12 cellular contexts compared by ENCODE assay signal in genomic region chr7:151307536-151307935, GRCh38. TPM values are rescaled to one million over a fixed set of nuclear protein-coding genes. Genes with fewer than 3 reads are reported as not detected.
A peak's percentile ranks its signal among the peaks of the same experiment; 100 is the strongest.
DNase-seq lines count a peak whose midpoint lies in the region; TF ChIP-seq lines count a peak whose summit lies in the region.
"Had no signal": no experiment of that assay in that cellular context is flagged by ENCODE, and none has a peak within 500 bp of the region (broad histone marks: within the 10 kb centered on the region; RNA-seq: fewer than 3 reads in every experiment).

No MANE protein-coding gene starts in this region.

- H3K9me3 ChIP-seq in left ventricle myocardium inferior (replicated peaks) (peaks cover 10% of the 10 kb centered on the region), GM23248 (ENCODE audit: low read depth) (no peaks in the 10 kb centered on the region)

- H3K4me1 ChIP-seq in left ventricle myocardium inferior (peaks cover 9% of the 10 kb centered on the region), mesendoderm (ENCODE audit: control insufficient read depth, low read depth, low read length) (peaks cover 2% of the 10 kb centered on the region), GM23248 (ENCODE audit: insufficient read depth) (peaks cover 13% of the 10 kb centered on the region)
- H3K4me1 ChIP-seq: A549 had no signal

- no peak overlapping the region for H3K9ac ChIP-seq in mesendoderm (ENCODE audit: low read length)
- H3K9ac ChIP-seq in GM23248 = no peak overlapping the region

- H3K56ac ChIP-seq in mesendoderm (ENCODE audit: low read length) = peak overlapping the region; percentile 10

- TF ChIP-seq CTCF in left ventricle myocardium inferior (IDR thresholded peaks at IDR 0.05; ENCODE audit: borderline replicate concordance) = no peak

- H3K4ac ChIP-seq in mesendoderm (ENCODE audit: low read depth, low read length) = no peak overlapping the region

- H2AK5ac ChIP-seq in mesendoderm (ENCODE audit: low read length) = no peak overlapping the region

- no peak overlapping the region for H3K4me2 ChIP-seq in mesendoderm (ENCODE audit: low read length)
- no peak overlapping the region for H3K4me2 ChIP-seq in GM23248 (ENCODE audit: unreplicated experiment)
- H3K4me2 ChIP-seq: A549 had no signal

- H2BK15ac ChIP-seq in mesendoderm (replicated peaks; ENCODE audit: low read depth) = no peak overlapping the region

- no peak overlapping the region for H2AFZ ChIP-seq in GM23248

- no peak overlapping the region for H4K8ac ChIP-seq in mesendoderm (ENCODE audit: low read depth, low read length)

- H4K5ac ChIP-seq in mesendoderm (ENCODE audit: low read length) = no peak overlapping the region

- peaks cover 33% of the 10 kb centered on the region for H3F3A ChIP-seq in GM23248 (ENCODE audit: insufficient read depth)

- H3K9me2 ChIP-seq in GM23248 (ENCODE audit: insufficient read depth) = no peaks in the 10 kb centered on the region

- H2BK5ac ChIP-seq in mesendoderm (ENCODE audit: low read length) = no peak overlapping the region

- H3K27ac ChIP-seq in left ventricle myocardium inferior (replicated peaks) = no peak overlapping the region
- H3K27ac ChIP-seq in mesendoderm (ENCODE audit: low read depth, low read length) = no peak overlapping the region
- H3K27ac ChIP-seq in GM23248 = no peak overlapping the region
- H3K27ac ChIP-seq: A549, HL-60 had no signal

- H3K23ac ChIP-seq in mesendoderm (ENCODE audit: low read length) = no peak overlapping the region

- H4K20me1 ChIP-seq in GM23248 (ENCODE audit: insufficient read depth) = no peaks in the 10 kb centered on the region

- H3K79me2 ChIP-seq in mesendoderm (ENCODE audit: control insufficient read depth, insufficient read depth, low read length) (no peaks in the 10 kb centered on the region), GM23248 (ENCODE audit: insufficient read depth) (no peaks in the 10 kb centered on the region)

- in situ Hi-C loops in GM23248 (cut with MboI) = no loop called here

- H3K79me1 ChIP-seq in mesendoderm (ENCODE audit: low read length) = no peaks in the 10 kb centered on the region

- no peak overlapping the region for H2BK120ac ChIP-seq in mesendoderm (ENCODE audit: low read depth, low read length)

- H3K36me3 ChIP-seq in left ventricle myocardium inferior (no peaks in the 10 kb centered on the region), mesendoderm (ENCODE audit: control insufficient read depth, insufficient read depth, low read length) (no peaks in the 10 kb centered on the region), GM23248 (ENCODE audit: low read depth) (no peaks in the 10 kb centered on the region)

- H3K4me3 ChIP-seq in left ventricle myocardium inferior = no peak overlapping the region
- H3K4me3 ChIP-seq in mesendoderm (ENCODE audit: low read length) = no peak overlapping the region
- H3K4me3 ChIP-seq in GM23248 = no peak overlapping the region
- H3K4me3 ChIP-seq: A549 had no signal

- DNase-seq in cardiac septum (ENCODE audit: low spot score) (peak; percentile 24), left ventricle myocardium inferior (no peak), ecto neural progenitor cell (ENCODE audit: low spot score) (peak; percentile 36), mesendoderm (no peak), RPMI8226 (no peak), GM23248 (no peak)
- DNase-seq: CD8-positive, alpha-beta T cell; COR-L47; DND-41; GDM1 had no signal

- no peak overlapping the region for H3K18ac ChIP-seq in mesendoderm (ENCODE audit: low read length)

- peaks cover 57% of the 10 kb centered on the region for H3K27me3 ChIP-seq in left ventricle myocardium inferior (ENCODE audit: low read depth)
- H3K27me3 ChIP-seq in mesendoderm (ENCODE audit: insufficient read depth, low read length, poor library complexity) = no peaks in the 10 kb centered on the region
- peaks cover 6% of the 10 kb centered on the region; the same call in 1 of the 2 replicates for H3K27me3 ChIP-seq in GM23248 (replicated peaks; ENCODE audit: insufficient read depth)

- WGBS in mesendoderm (ENCODE audit: extremely low coverage, insufficient coverage, low lambda C conversion rate) = no CpG with 5 or more reads among the region's 7 CpGs
- WGBS in GM23248 (ENCODE audit: low coverage in 1 of 2, low lambda C conversion rate in 2 of 2, missing lambda C conversion rate in 2 of 2), 2 experiments = 77% methylated on average over 7 of the region's 7 CpGs

- intact Hi-C loops in cardiac septum (cut with DNase I) = no loop called here
- intact Hi-C loops in left ventricle myocardium inferior (cut with micrococcal nuclease) = no loop called here

RNA-seq across cellular contexts. Expression of gene NUB1, which starts 34.1 kb away (rescaled TPM):
- total RNA-seq in cardiac septum (32.6 TPM), left ventricle myocardium inferior (39.5 TPM)
- 42.7 TPM for polyA plus RNA-seq in mesendoderm (2013, experiment 1 of 2)
- 43.4 TPM for polyA plus RNA-seq in mesendoderm (2013, experiment 2 of 2)
- total RNA-seq in GM23248 (2014; rRNA removed; shearing (Covaris generic)) = 43.4 and 60.3 TPM in 2 replicates
- 41.7 and 48.0 TPM in 2 replicates for polyA plus RNA-seq in GM23248 (2016; fragmentation: Nextera tagmentation; extraction: Ambion mirVana)

RNA-seq across cellular contexts. Expression of gene SMARCD3, which starts 59.0 kb away (rescaled TPM):
- total RNA-seq in cardiac septum (112 TPM), left ventricle myocardium inferior (104 TPM)
- polyA plus RNA-seq in mesendoderm (2013, experiment 1 of 2) = 7.4 TPM
- 5.9 TPM for polyA plus RNA-seq in mesendoderm (2013, experiment 2 of 2)
- total RNA-seq in GM23248 (2014; rRNA removed; shearing (Covaris generic)) = 32.2 and 34.0 TPM in 2 replicates
- 19.8 and 22.4 TPM in 2 replicates for polyA plus RNA-seq in GM23248 (2016; fragmentation: Nextera tagmentation; extraction: Ambion mirVana)

Comparison
In these comparisons a context has a peak if more than half of its experiments do, and no peak if none do; other contexts are left out.
1. DNase-seq: peak in cardiac septum (single experiment) and ecto neural progenitor cell (single experiment); none in left ventricle myocardium inferior (single experiment), mesendoderm (single experiment), RPMI8226 (single experiment) and GM23248 (single experiment).